Comparison of ENCODE assay signal across 9 cellular contexts in the genomic region with DNA sequence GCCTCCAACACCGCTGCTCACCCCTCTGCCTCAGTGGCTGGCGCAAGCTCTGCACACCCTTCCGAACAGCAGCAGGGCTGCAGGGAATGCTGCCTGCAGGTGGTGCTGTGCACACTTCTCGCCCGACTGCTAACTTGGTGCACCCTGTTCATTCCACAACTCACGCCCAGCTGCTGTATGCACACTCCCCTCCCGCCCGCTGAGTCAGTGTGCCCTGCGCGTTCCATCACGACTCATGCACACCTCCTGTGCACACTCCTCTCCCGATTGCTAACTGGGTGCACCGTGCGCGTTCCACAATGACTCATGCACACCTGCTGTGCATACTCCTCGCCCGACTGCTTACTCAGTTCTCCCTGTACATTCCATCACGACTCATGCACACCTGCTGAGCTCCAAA. TPM values are rescaled to one million over a fixed set of nuclear protein-coding genes. Genes with fewer than 3 reads are reported as not detected.
DNase-seq lines count a peak whose midpoint lies in the region; ATAC-seq, FAIRE-seq and TF ChIP-seq lines count a peak whose summit lies in the region.
"Had no signal": no experiment of that assay in that cellular context is flagged by ENCODE, and none has a peak within 500 bp of the region (broad histone marks: within the 10 kb centered on the region; RNA-seq: fewer than 3 reads in every experiment).

No MANE protein-coding gene starts in this region.

- TF ChIP-seq CTCF in neural crest cell (conservative IDR thresholded peaks at IDR 0.05), result peak; percentile 69

- H3K4me3 Mint-ChIP-seq in activated CD4-positive, alpha-beta T cell treated with anti-CD3 and anti-CD28 coated beads, Interleukin-2, amount 10 ng/mL, durations not matched to agents 7 days and 5 days, result no peak overlapping the region
- H3K4me3 Mint-ChIP-seq in neural crest cell, result peak overlapping the region; percentile 2

- no peaks in the 10 kb centered on the region for H3K9me3 Mint-ChIP-seq in activated CD4-positive, alpha-beta T cell treated with anti-CD3 and anti-CD28 coated beads, Interleukin-2, amount 10 ng/mL, durations not matched to agents 7 days and 5 days
- no peaks in the 10 kb centered on the region for H3K9me3 Mint-ChIP-seq in neural crest cell

- no peak for FAIRE-seq in HTR-8/SVneo (lab: Jason Lieb, UNC)

- CTCF ChIA-PET in HEK293T (lab: Yijun Ruan, JAX), result interaction anchor here (0.5 to 1.3 kb wide), 4 partner anchors 14 to 295 kb away, joined by 3 to 7 read pairs (median 4); no protein-coding TSS in a partner anchor
- CTCF ChIA-PET in activated CD4-positive, alpha-beta T cell treated with anti-CD3 and anti-CD28 coated beads, Interleukin-2, amount 10 ng/mL, durations not matched to agents 7 days and 5 days (lab: Charles Lee), result no interaction called here

- ATAC-seq in HG03469 (IDR thresholded peaks at IDR 0.05; ENCODE audit: unreplicated experiment) (no peak), HG02938 (IDR thresholded peaks at IDR 0.05; ENCODE audit: unreplicated experiment) (no peak)

- DNase-seq in Daoy (ENCODE audit: low read depth) (peak; percentile 82), HEK293T (ENCODE audit: extremely low spot score) (peak; percentile 50), neural crest cell (ENCODE audit: low read depth, low spot score) (peak; percentile 37), HTR-8/SVneo (ENCODE audit: insufficient read length, low spot score) (no peak), LoVo (ENCODE audit: low spot score) (no peak)
- peak; percentile 10 for DNase-seq in activated CD4-positive, alpha-beta T cell treated with anti-CD3 and anti-CD28 coated beads, Interleukin-2, amount 10 ng/mL, durations not matched to agents 7 days and 5 days
- DNase-seq: GM23248 had no signal

- POLR2A ChIA-PET in HEK293T (lab: Yijun Ruan, JAX), result no interaction called here
- POLR2A ChIA-PET in activated CD4-positive, alpha-beta T cell treated with anti-CD3 and anti-CD28 coated beads, Interleukin-2, amount 10 ng/mL, durations not matched to agents 7 days and 5 days (lab: Charles Lee), result no interaction called here

- no peaks in the 10 kb centered on the region for H3K36me3 Mint-ChIP-seq in activated CD4-positive, alpha-beta T cell treated with anti-CD3 and anti-CD28 coated beads, Interleukin-2, amount 10 ng/mL, durations not matched to agents 7 days and 5 days (ENCODE audit: low read depth)
- no peaks in the 10 kb centered on the region for H3K36me3 Mint-ChIP-seq in neural crest cell (ENCODE audit: low read depth)

- no peak overlapping the region for H3K27ac Mint-ChIP-seq in activated CD4-positive, alpha-beta T cell treated with anti-CD3 and anti-CD28 coated beads, Interleukin-2, amount 10 ng/mL, durations not matched to agents 7 days and 5 days
- H3K27ac Mint-ChIP-seq in neural crest cell (ENCODE audit: unreplicated experiment), result no peak overlapping the region

- peaks cover 22% of the 10 kb centered on the region for H3K27me3 Mint-ChIP-seq in activated CD4-positive, alpha-beta T cell treated with anti-CD3 and anti-CD28 coated beads, Interleukin-2, amount 10 ng/mL, durations not matched to agents 7 days and 5 days
- peaks cover 5% of the 10 kb centered on the region for H3K27me3 Mint-ChIP-seq in neural crest cell (ENCODE audit: low read depth)

- no peaks in the 10 kb centered on the region for H3K4me1 Mint-ChIP-seq in activated CD4-positive, alpha-beta T cell treated with anti-CD3 and anti-CD28 coated beads, Interleukin-2, amount 10 ng/mL, durations not matched to agents 7 days and 5 days
- H3K4me1 Mint-ChIP-seq in neural crest cell, result peaks cover 5% of the 10 kb centered on the region

TF ChIP-seq in HEK293T, 16 proteins besides CTCF, POLR2A, EP300 and RAD21:
- no peak for TF ChIP-seq ARNT (IDR thresholded peaks at IDR 0.05)
- TF ChIP-seq SUZ12 (IDR thresholded peaks at IDR 0.05), result no peak
- no peak for TF ChIP-seq FOXM1 (IDR thresholded peaks at IDR 0.05; ENCODE audit: borderline replicate concordance)
- no peak for TF ChIP-seq ELF4 (IDR thresholded peaks at IDR 0.05)
- TF ChIP-seq SP1 (IDR thresholded peaks at IDR 0.05), result no peak
- TF ChIP-seq FOXA1 (IDR thresholded peaks at IDR 0.05), result no peak
- TF ChIP-seq, protein P1, sequence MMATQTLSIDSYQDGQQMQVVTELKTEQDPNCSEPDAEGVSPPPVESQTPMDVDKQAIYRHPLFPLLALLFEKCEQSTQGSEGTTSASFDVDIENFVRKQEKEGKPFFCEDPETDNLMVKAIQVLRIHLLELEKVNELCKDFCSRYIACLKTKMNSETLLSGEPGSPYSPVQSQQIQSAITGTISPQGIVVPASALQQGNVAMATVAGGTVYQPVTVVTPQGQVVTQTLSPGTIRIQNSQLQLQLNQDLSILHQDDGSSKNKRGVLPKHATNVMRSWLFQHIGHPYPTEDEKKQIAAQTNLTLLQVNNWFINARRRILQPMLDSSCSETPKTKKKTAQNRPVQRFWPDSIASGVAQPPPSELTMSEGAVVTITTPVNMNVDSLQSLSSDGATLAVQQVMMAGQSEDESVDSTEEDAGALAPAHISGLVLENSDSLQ (IDR thresholded peaks at IDR 0.05), result no peak
- TF ChIP-seq FOXK2 (IDR thresholded peaks at IDR 0.05), result no peak
- TF ChIP-seq L3MBTL2 (conservative IDR thresholded peaks at IDR 0.05), result no peak
- no peak for TF ChIP-seq NFRKB (IDR thresholded peaks at IDR 0.05)
- TF ChIP-seq LEF1 (IDR thresholded peaks at IDR 0.05; ENCODE audit: borderline replicate concordance), result no peak
- no peak for TF ChIP-seq ZNF384 (IDR thresholded peaks at IDR 0.05)
- no peak for TF ChIP-seq HDGF (IDR thresholded peaks at IDR 0.05; ENCODE audit: borderline replicate concordance)
TF ChIP-seq in HEK293T: peak in this region for 0.

RNA-seq across cellular contexts. Expression of a gene that starts 21.5 kb away (rescaled TPM):
- 0.11 and 0.39 TPM in 2 replicates for total RNA-seq in Daoy (2014; rRNA removed; shearing (Covaris generic))
- total RNA-seq in activated CD4-positive, alpha-beta T cell treated with anti-CD3 and anti-CD28 coated beads, Interleukin-2, amount 10 ng/mL, durations not matched to agents 7 days and 5 days, result under 1 TPM; 0.17 to 0.30 TPM
- 1.6 and 1.8 TPM in 2 replicates for total RNA-seq in neural crest cell
- total RNA-seq: GM23248 had no signal

Comparison
In these comparisons a context has a peak if more than half of its experiments do, and no peak if none do; other contexts are left out.
1. DNase-seq: peak in Daoy (single experiment), HEK293T (single experiment), activated CD4-positive, alpha-beta T cell treated with anti-CD3 and anti-CD28 coated beads, Interleukin-2, amount 10 ng/mL, durations not matched to agents 7 days and 5 days (single experiment) and neural crest cell (single experiment); none in HTR-8/SVneo (single experiment) and LoVo (single experiment).